ENCODE assay signal across 9 cellular contexts in genomic region chr14:76811561-76811960, GRCh38. TPM values are rescaled to one million over a fixed set of nuclear protein-coding genes. Genes with fewer than 3 reads are reported as not detected.
A peak's percentile ranks its signal among the peaks of the same experiment; 100 is the strongest.
DNase-seq lines count a peak whose midpoint lies in the region; ATAC-seq and TF ChIP-seq lines count a peak whose summit lies in the region.
"Had no signal": no experiment of that assay in that cellular context is flagged by ENCODE, and none has a peak within 500 bp of the region (broad histone marks: within the 10 kb centered on the region; RNA-seq: fewer than 3 reads in every experiment).

No MANE protein-coding gene starts in this region.

- CTCF ChIA-PET in WTC11 (lab: Charles Lee), result interaction anchor here (1.0 to 2.8 kb wide), 8 partner anchors 10 to 102 kb away, joined by 3 to 24 read pairs (median 4); no protein-coding TSS in a partner anchor

- H3K4me1 ChIP-seq in right cardiac atrium (ENCODE audit: control insufficient read depth, insufficient read depth, low read length) (no peaks in the 10 kb centered on the region), smooth muscle cell (ENCODE audit: low read depth) (peaks cover 13% of the 10 kb centered on the region)

- POLR2A ChIA-PET in WTC11 (lab: Charles Lee), result no interaction called here

- H3K27me3 ChIP-seq in right cardiac atrium (ENCODE audit: control insufficient read depth, insufficient read depth) (no peaks in the 10 kb centered on the region), smooth muscle cell (ENCODE audit: low read depth) (no peaks in the 10 kb centered on the region)

- H3K4me1 Mint-ChIP-seq in HFFc6 (ENCODE audit: low read depth) (peaks cover 18% of the 10 kb centered on the region), WTC11 (peaks cover 16% of the 10 kb centered on the region)

- peak overlapping the region; percentile 83 for H3K4me3 ChIP-seq in right cardiac atrium (ENCODE audit: low read length)
- peak overlapping the region; percentile 87 for H3K4me3 ChIP-seq in smooth muscle cell

- H3K27me3 Mint-ChIP-seq in HFFc6 (ENCODE audit: insufficient read depth), result no peaks in the 10 kb centered on the region; the same call in 1 of the 2 replicates
- peaks cover 3% of the 10 kb centered on the region; the same call in 1 of the 2 replicates for H3K27me3 Mint-ChIP-seq in WTC11 (ENCODE audit: low read depth)

- H3K9me3 Mint-ChIP-seq in HFFc6 (no peaks in the 10 kb centered on the region), WTC11 (no peaks in the 10 kb centered on the region)

- H3K4me2 ChIP-seq in smooth muscle cell, result peak overlapping the region; percentile 100

- peaks cover 8% of the 10 kb centered on the region for H4K20me1 ChIP-seq in smooth muscle cell (ENCODE audit: low read depth)

- peak overlapping the region; percentile 87 for H2AFZ ChIP-seq in smooth muscle cell (ENCODE audit: low read depth)

- H3K79me2 ChIP-seq in smooth muscle cell (ENCODE audit: low read depth), result peaks cover 8% of the 10 kb centered on the region

- ATAC-seq in WTC11 (no peak), right cardiac atrium (no peak)

- WGBS in right cardiac atrium, result 44% methylated on average over 4 of the region's 4 CpGs
- WGBS in smooth muscle cell (ENCODE audit: low lambda C conversion rate), result 68% methylated on average over 4 of the region's 4 CpGs

- H3K27ac Mint-ChIP-seq in HFFc6, result peak overlapping the region; percentile 80
- H3K27ac Mint-ChIP-seq in WTC11, result no peak overlapping the region

- no peaks in the 10 kb centered on the region for H3K36me3 ChIP-seq in smooth muscle cell (ENCODE audit: low read depth)

- H3K27ac ChIP-seq in right cardiac atrium (ENCODE audit: low read length) (no peak overlapping the region), smooth muscle cell (ENCODE audit: low read depth) (peak overlapping the region; percentile 42)

- no peak for TF ChIP-seq CTCF in HFFc6 (IDR thresholded peaks at IDR 0.05)
- no peak for TF ChIP-seq CTCF in WTC11 (IDR thresholded peaks at IDR 0.05)
- TF ChIP-seq CTCF in smooth muscle cell (IDR thresholded peaks at IDR 0.05; ENCODE audit: borderline replicate concordance, insufficient read depth, poor library complexity, severe bottlenecking), result no peak

- peak overlapping the region; percentile 82 for H3K9ac ChIP-seq in smooth muscle cell (ENCODE audit: low read depth)

- H3F3A ChIP-seq in smooth muscle cell (ENCODE audit: low read depth), result no peaks in the 10 kb centered on the region

- H3K36me3 Mint-ChIP-seq in HFFc6 (ENCODE audit: low read depth) (no peaks in the 10 kb centered on the region), WTC11 (peaks cover 14% of the 10 kb centered on the region)

- DNase-seq in HFFc6 (peak; percentile 30), WTC11 (ENCODE audit: low spot score) (no peak), right cardiac atrium (no peak), smooth muscle cell (lab: John Stamatoyannopoulos, UW; ENCODE audit: unreplicated experiment) (no peak), HK-2 (ENCODE audit: unreplicated experiment) (no peak), NK-92 (lab: John Stamatoyannopoulos, UW; ENCODE audit: unreplicated experiment) (no peak), GF-D8 (lab: John Stamatoyannopoulos, UW) (no peak)
- DNase-seq: NCI-H1930 had no signal

- intact Hi-C loops in right cardiac atrium (cut with DNase I), result no loop called here

- H3K9me3 ChIP-seq in right cardiac atrium (ENCODE audit: control insufficient read depth, low read length), result no peaks in the 10 kb centered on the region
- H3K9me3 ChIP-seq in smooth muscle cell (replicated peaks; ENCODE audit: low read depth), result no peaks in the 10 kb centered on the region

- H3K4me3 Mint-ChIP-seq in HFFc6 (peak overlapping the region; percentile 96), WTC11 (peak overlapping the region; percentile 92)

TF ChIP-seq in WTC11, 78 proteins besides CTCF, POLR2A, EP300 and RAD21 (continues in another document):
- no peak for TF ChIP-seq ZNF317 (CRISPR knock-in tag; IDR thresholded peaks at IDR 0.05; ENCODE audit: borderline replicate concordance, low read depth)
- TF ChIP-seq CBFB (CRISPR knock-in tag; IDR thresholded peaks at IDR 0.05; ENCODE audit: low read depth), result no peak
- no peak for TF ChIP-seq ZNF396 (CRISPR knock-in tag; IDR thresholded peaks at IDR 0.05; ENCODE audit: borderline replicate concordance)
- no peak for TF ChIP-seq ATF2 (CRISPR knock-in tag; IDR thresholded peaks at IDR 0.05; ENCODE audit: borderline replicate concordance, low read depth)
- no peak for TF ChIP-seq ZNF425 (CRISPR knock-in tag; conservative IDR thresholded peaks at IDR 0.05)
- TF ChIP-seq IRF2 (CRISPR knock-in tag; IDR thresholded peaks at IDR 0.05; ENCODE audit: borderline replicate concordance, low read depth), result no peak
- TF ChIP-seq ZSCAN18 (CRISPR knock-in tag; IDR thresholded peaks at IDR 0.05), result no peak
- TF ChIP-seq USF1 (CRISPR knock-in tag; IDR thresholded peaks at IDR 0.05), result no peak
- no peak for TF ChIP-seq ZBTB43 (CRISPR knock-in tag; IDR thresholded peaks at IDR 0.05)
- no peak for TF ChIP-seq TEAD1 (CRISPR knock-in tag; IDR thresholded peaks at IDR 0.05)

RNA-seq across cellular contexts. Expression of gene ANGEL1, which starts 1.1 kb away (rescaled TPM):
- 1 to 10 TPM; 7.4 to 9.6 (median 8.0) TPM for total RNA-seq in HFFc6 (2021; fragmentation: NEBNext Ultra II Directional; extraction: Animal tissue kit (Norgen Biotek cat#: 25700))
- 25.7 to 29.7 TPM (median 25.8 TPM) in 3 replicates for total RNA-seq in WTC11 (2021)
- total RNA-seq in right cardiac atrium, result 10 to 100 TPM; 19.9 to 24.9 (median 20.3) TPM
- 12.8 TPM for polyA plus RNA-seq in right cardiac atrium
- 18.1 and 20.4 TPM in 2 replicates for total RNA-seq in smooth muscle cell
- polyA plus RNA-seq in smooth muscle cell, result 8.4 and 9.5 TPM in 2 replicates

RNA-seq across cellular contexts. Expression of gene LRRC74A, which starts 14.6 kb away (rescaled TPM):
- not detected for total RNA-seq in HFFc6 (2021; fragmentation: NEBNext Ultra II Directional; extraction: Animal tissue kit (Norgen Biotek cat#: 25700))
- total RNA-seq in WTC11 (2021) (not detected in 3 replicates), right cardiac atrium (1 to 10 TPM in 1 of 4 donors, not detected in 3; 1.1 TPM), smooth muscle cell (not detected in 2 replicates)
- polyA plus RNA-seq in right cardiac atrium (not detected), smooth muscle cell (not detected in 2 replicates)
- total RNA-seq: myocyte had no signal

RNA-seq across cellular contexts. Expression of gene VASH1, which starts 50.3 kb away (rescaled TPM):
- 1 to 10 TPM in 5 of 6 experiments, under 1 TPM in 1; 0.94 to 2.9 (median 1.5) TPM for total RNA-seq in HFFc6 (2021; fragmentation: NEBNext Ultra II Directional; extraction: Animal tissue kit (Norgen Biotek cat#: 25700))
- total RNA-seq in WTC11 (2021) (7.2 to 10.9 TPM (median 10.5 TPM) in 3 replicates), right cardiac atrium (10 to 100 TPM; 27.6 to 85.2 (median 37.5) TPM), smooth muscle cell (23.8 and 25.0 TPM in 2 replicates)
- polyA plus RNA-seq in right cardiac atrium (23.1 TPM), smooth muscle cell (30.7 and 39.3 TPM in 2 replicates)
